Comparison of ENCODE assay signal across 8 cellular contexts in genomic region chr2:197514754-197515153, GRCh38. TPM values are rescaled to one million over a fixed set of nuclear protein-coding genes. Genes with fewer than 3 reads are reported as not detected.
A peak's percentile ranks its signal among the peaks of the same experiment; 100 is the strongest.
DNase-seq lines count a peak whose midpoint lies in the region; ATAC-seq and TF ChIP-seq lines count a peak whose summit lies in the region.

No MANE protein-coding gene starts in this region.

- 38 to 55% (median 39%) methylated on average over 3 of the region's 3 CpGs for WGBS in adrenal gland, 4 donors
- WGBS in aorta, 2 donors, result 73 to 76% methylated on average over 3 of the region's 3 CpGs

- H3K4me3 ChIP-seq in adrenal gland, result peak overlapping the region in 2 of 4 donors; percentile 28 to 70
- H3K4me3 ChIP-seq in aorta (ENCODE audit: low read length in 2 of 2), result peak overlapping the region in 1 of 2 donors; percentile 53

- H3K27me3 Mint-ChIP-seq in Calu3 (ENCODE audit: unreplicated experiment), result no peaks in the 10 kb centered on the region

- ATAC-seq in aorta (ENCODE audit: low FRiP score) (no peak), GM21526 (IDR thresholded peaks at IDR 0.05; ENCODE audit: low FRiP score, unreplicated experiment) (no peak)

- DNase-seq in Calu3, result no peak
- DNase-seq in Kasumi-1 (lab: John Stamatoyannopoulos, UW), result peak; percentile 65 to 69
- DNase-seq in adrenal gland, result peak in 1 of 7 donors; percentile 6
- peak; percentile 37 for DNase-seq in medulla oblongata (ENCODE audit: extremely low spot score)
- DNase-seq in aorta, result no peak
- DNase-seq in GM19240 (ENCODE audit: insufficient read length, low spot score), result no peak
- DNase-seq in HK-2 (ENCODE audit: unreplicated experiment), result no peak

- H3K27ac ChIP-seq in adrenal gland, result peak overlapping the region; percentile 78 to 97 (median 88)
- peak overlapping the region; percentile 45 to 84 for H3K27ac ChIP-seq in aorta (ENCODE audit: low read depth in 1 of 2, low read length in 2 of 2)

- peaks cover 11% of the 10 kb centered on the region for H3K4me1 Mint-ChIP-seq in Calu3 (ENCODE audit: low read depth, unreplicated experiment)

- no peaks in the 10 kb centered on the region for H3K9me3 ChIP-seq in adrenal gland (replicated peaks in 1 of 3)
- H3K9me3 ChIP-seq in aorta (ENCODE audit: control insufficient read depth, low read length), result no peaks in the 10 kb centered on the region

- CTCF ChIA-PET in Calu3 (lab: Charles Lee), result no interaction called here

- no TSS peak for BruUV-seq in Calu3 (replicated peaks; lab: Mats Ljungman, UMichigan)

- peak overlapping the region; percentile 96 for H3K27ac Mint-ChIP-seq in Calu3 (ENCODE audit: unreplicated experiment)

- peak overlapping the region; percentile 97 for H3K4me3 Mint-ChIP-seq in Calu3 (ENCODE audit: low read depth, unreplicated experiment)

- H3K4me1 ChIP-seq in adrenal gland (replicated peaks in 1 of 2), result peaks cover 12 to 37% of the 10 kb centered on the region in 2 donors
- no peaks in the 10 kb centered on the region for H3K4me1 ChIP-seq in aorta (ENCODE audit: control insufficient read depth in 1 of 2, insufficient read depth in 2 of 2, low read length in 2 of 2)

- H3K36me3 ChIP-seq in adrenal gland (replicated peaks in 1 of 2) (no peaks in the 10 kb centered on the region), aorta (ENCODE audit: control insufficient read depth in 1 of 2, insufficient read depth in 2 of 2, low read length in 1 of 2) (no peaks in the 10 kb centered on the region)

- TF ChIP-seq CTCF in Calu3 (IDR thresholded peaks at IDR 0.05; ENCODE audit: unreplicated experiment), result no peak
- TF ChIP-seq CTCF in adrenal gland (IDR thresholded peaks at IDR 0.05), result no peak

- H3K27me3 ChIP-seq in adrenal gland (no peaks in the 10 kb centered on the region), aorta (ENCODE audit: control insufficient read depth in 1 of 2, insufficient read depth in 2 of 2, low read length in 1 of 2) (no peaks in the 10 kb centered on the region)

- H3K9me3 Mint-ChIP-seq in Calu3 (ENCODE audit: low read depth, unreplicated experiment), result no peaks in the 10 kb centered on the region

- TF ChIP-seq POLR2A in adrenal gland (IDR thresholded peaks at IDR 0.05), result no peak

- peaks cover 27% of the 10 kb centered on the region for H3K36me3 Mint-ChIP-seq in Calu3 (ENCODE audit: insufficient read depth, unreplicated experiment)

- intact Hi-C loops in Calu3 (cut with micrococcal nuclease; ENCODE audit: unreplicated experiment), result loop anchor here (10.0 kb wide), 1 partner anchor 100 kb away; no protein-coding TSS in a partner anchor
- intact Hi-C loops in adrenal gland (cut with DNase I), result no loop called here
- intact Hi-C loops in aorta (cut with DNase I), result loop anchor here in 1 of 2 donors (1.0 to 10.0 kb wide), 2 partner anchors 14 to 260 kb away; partner anchors contain the start of gene HSPE1

RNA-seq across cellular contexts. Expression of gene MOB4, which starts 1.1 kb away (rescaled TPM):
- total RNA-seq in Calu3 (2022) (28.3 TPM in 2 replicates), adrenal gland (100 to 1,000 TPM in 1 of 8 donors, 10 to 100 TPM in 7; 18.2 to 422 (median 31.6) TPM), aorta (10 to 100 TPM; 24.9 to 36.1 TPM)
- polyA plus RNA-seq in adrenal gland (100 to 1,000 TPM in 1 of 3 donors, 10 to 100 TPM in 2; 26.9 to 117 (median 58.1) TPM), aorta (10 to 100 TPM; 24.0 to 25.8 TPM)

RNA-seq across cellular contexts. Expression of gene HSPE1, which starts 14.6 kb away (rescaled TPM):
- total RNA-seq in Calu3 (2022) (380 and 454 TPM in 2 replicates), adrenal gland (1,000 to 10,000 TPM in 1 of 8 donors, 100 to 1,000 TPM in 7; 113 to 1,567 (median 176) TPM), aorta (10 to 100 TPM; 46.1 to 61.2 TPM)
- polyA plus RNA-seq in adrenal gland (1,000 to 10,000 TPM in 2 of 3 donors, 100 to 1,000 TPM in 1; 396 to 4,257 (median 1,108) TPM), aorta (100 to 1,000 TPM in 1 of 2 donors, 10 to 100 TPM in 1; 48.5 to 113 TPM)

RNA-seq across cellular contexts. Expression of gene HSPD1, which starts 15.1 kb away (rescaled TPM):
- total RNA-seq in Calu3 (2022) (700 and 757 TPM in 2 replicates), adrenal gland (1,000 to 10,000 TPM in 2 of 8 donors, 100 to 1,000 TPM in 6; 221 to 3,318 (median 577) TPM), aorta (100 to 1,000 TPM; 115 to 149 TPM)
- polyA plus RNA-seq in adrenal gland (1,000 to 10,000 TPM in 1 of 3 donors, 100 to 1,000 TPM in 2; 220 to 7,464 (median 448) TPM), aorta (100 to 1,000 TPM in 1 of 2 donors, 10 to 100 TPM in 1; 74.4 to 113 TPM)

Comparison
In these comparisons a context has a peak if more than half of its experiments do, and no peak if none do; other contexts are left out.
1. DNase-seq: peak in Kasumi-1 (2 of 2) and medulla oblongata (single experiment); none in Calu3 (single experiment), aorta (0 of 2), GM19240 (single experiment) and HK-2 (single experiment).